ENCODE assay signal across 20 cellular contexts in genomic region chr1:205677152-205677551, GRCh38. TPM values are rescaled to one million over a fixed set of nuclear protein-coding genes. Genes with fewer than 3 reads are reported as not detected.
DNase-seq lines count a peak whose midpoint lies in the region; ATAC-seq, FAIRE-seq and TF ChIP-seq lines count a peak whose summit lies in the region.
"Had no signal": no experiment of that assay in that cellular context is flagged by ENCODE, and none has a peak within 500 bp of the region (broad histone marks: within the 10 kb centered on the region; RNA-seq: fewer than 3 reads in every experiment).

No MANE protein-coding gene starts in this region.

- TF ChIP-seq EP300 in K562 (IDR thresholded peaks at IDR 0.05; ENCODE audit: low read length) = no peak

- no peak overlapping the region for H3K27ac ChIP-seq in K562 (ENCODE audit: extremely low read depth, low read depth, low read length)
- H3K27ac ChIP-seq: brain microvascular endothelial cell, esophagus squamous epithelium had no signal

- peak; percentile 80 for DNase-seq in NCI-H2107 treated with DMSO at 0.1 percent for 48 hours (lab: John Stamatoyannopoulos, UW; ENCODE audit: unreplicated experiment)
- no peak for DNase-seq in NCI-H2107 (lab: John Stamatoyannopoulos, UW)
- DNase-seq in K562 (ENCODE audit: extremely low read depth in 1 of 4, low spot score in 3 of 4) = no peak
- peak; percentile 35 for DNase-seq in myocyte (ENCODE audit: low read depth)
- no peak for DNase-seq in type B pancreatic cell (ENCODE audit: extremely low spot score, unreplicated experiment)
- DNase-seq in HuH-7.5 (ENCODE audit: low spot score) = no peak
- DNase-seq in left cardiac atrium = no peak
- no peak for DNase-seq in activated gamma-delta T cell (lab: John Stamatoyannopoulos, UW)
- DNase-seq: activated CD4-positive, alpha-beta T cell treated with anti-CD3 and anti-CD28 coated beads for 48 hours; activated T-cell treated with anti-CD3 and anti-CD28 coated beads for 4 hours; brain microvascular endothelial cell; CD4-positive, alpha-beta T cell; DND-41; esophagus squamous epithelium; heart right ventricle; NCI-H1417 treated with DMSO at 0.1 percent for 48 hours; trophoblast cell had no signal

- H3K4me2 ChIP-seq in K562 (ENCODE audit: insufficient read depth, low read length) = no peak overlapping the region

- no peaks in the 10 kb centered on the region for H3K36me3 ChIP-seq in K562 (ENCODE audit: control insufficient read depth, insufficient read depth, low read length)
- H3K36me3 ChIP-seq: brain microvascular endothelial cell, esophagus squamous epithelium, heart right ventricle had no signal

- H3K79me2 ChIP-seq in K562 (ENCODE audit: control insufficient read depth, insufficient read depth, low read length) = no peaks in the 10 kb centered on the region

- peaks cover 37% of the 10 kb centered on the region for H3K4me1 Mint-ChIP-seq in type B pancreatic cell (ENCODE audit: unreplicated experiment)

- no TSS peak for BruUV-seq in K562 (replicated peaks; lab: Mats Ljungman, UMichigan)

- H3K4me1 ChIP-seq in K562 (replicated peaks in 1 of 2; ENCODE audit: control insufficient read depth in 2 of 2, insufficient read depth in 2 of 2, low read length in 2 of 2) = peaks cover 32 to 37% of the 10 kb centered on the region in 2 experiments

- no peak overlapping the region for H3K9ac ChIP-seq in K562 (ENCODE audit: insufficient read depth in 1 of 2, low read depth in 2 of 2, low read length in 2 of 2)

- 52% methylated on average over 5 of the region's 5 CpGs for WGBS in K562 (ENCODE audit: insufficient coverage, low coverage, missing lambda C conversion rate)

- in situ Hi-C loops in K562 (cut with MboI) = no loop called here

- no peak for TF ChIP-seq CTCF in K562 (IDR thresholded peaks at IDR 0.05 in 2 of 3, conservative IDR thresholded peaks at IDR 0.05 in 1 of 3; ENCODE audit: insufficient read depth in 2 of 3, low read depth in 1 of 3, low read length in 3 of 3)
- TF ChIP-seq CTCF in type B pancreatic cell (conservative IDR thresholded peaks at IDR 0.05) = no peak

- H2AFZ ChIP-seq in K562 (ENCODE audit: low read depth, low read length) = no peak overlapping the region

- peaks cover 8% of the 10 kb centered on the region for H3K27me3 Mint-ChIP-seq in type B pancreatic cell

- H3K9me3 Mint-ChIP-seq in type B pancreatic cell = no peaks in the 10 kb centered on the region
- H3K9me3 Mint-ChIP-seq: activated naive CD4-positive, alpha-beta T cell treated with anti-CD3 and anti-CD28 coated beads, Interleukin-2, amount 50 U/mL, for 72 hours; CD4-positive, alpha-beta T cell had no signal

- FAIRE-seq in K562 (lab: Jason Lieb, UNC) = no peak
- FAIRE-seq: A204.1, keratinocyte had no signal

- intact Hi-C loops in K562 (cut with micrococcal nuclease) (loop anchor here (10.0 kb wide), 1 partner anchor 428 kb away; no protein-coding TSS in a partner anchor), left cardiac atrium (cut with DNase I) (no loop called here)

- ATAC-seq in K562 (no peak), left cardiac atrium (no peak)
- ATAC-seq: activated naive CD4-positive, alpha-beta T cell treated with anti-CD3 and anti-CD28 coated beads, Interleukin-2, amount 50 U/mL, for 72 hours; heart right ventricle had no signal

- POLR2A ChIA-PET in K562 (lab: Yijun Ruan, JAX) = interaction anchor here (1.1 kb wide), 1 partner anchor 35 kb away, joined by 3 read pairs; no protein-coding TSS in a partner anchor

- no peaks in the 10 kb centered on the region for H3K9me3 ChIP-seq in K562 (replicated peaks; ENCODE audit: control insufficient read depth, insufficient read depth, low read depth, low read length)
- H3K9me3 ChIP-seq: esophagus squamous epithelium, heart right ventricle had no signal

- H4K20me1 ChIP-seq in K562 (replicated peaks; ENCODE audit: control insufficient read depth, insufficient read depth, low read length) = no peaks in the 10 kb centered on the region; the same call in none of the 2 replicates

- no peaks in the 10 kb centered on the region for H3K27me3 ChIP-seq in K562 (ENCODE audit: control insufficient read depth in 2 of 2, insufficient read depth in 2 of 2, low read length in 2 of 2)
- H3K27me3 ChIP-seq: brain microvascular endothelial cell, esophagus squamous epithelium had no signal

- no peaks in the 10 kb centered on the region for H3K36me3 Mint-ChIP-seq in type B pancreatic cell
- H3K36me3 Mint-ChIP-seq: activated naive CD4-positive, alpha-beta T cell treated with anti-CD3 and anti-CD28 coated beads, Interleukin-2, amount 50 U/mL, for 72 hours had no signal

- CTCF ChIA-PET in K562 (lab: Yijun Ruan, JAX; ENCODE audit: low intra/inter-chr PET ratio) = no interaction called here

- H3K9me1 ChIP-seq in K562 (ENCODE audit: control insufficient read depth, insufficient read depth, low read length) = no peaks in the 10 kb centered on the region

- peak overlapping the region; percentile 34 for H3K4me3 Mint-ChIP-seq in type B pancreatic cell
- H3K4me3 Mint-ChIP-seq: CD4-positive, alpha-beta T cell had no signal

- H3K27ac Mint-ChIP-seq in type B pancreatic cell = no peak overlapping the region
- H3K27ac Mint-ChIP-seq: activated naive CD4-positive, alpha-beta T cell treated with anti-CD3 and anti-CD28 coated beads, Interleukin-2, amount 50 U/mL, for 72 hours; CD4-positive, alpha-beta T cell had no signal

- H3K4me3 ChIP-seq in K562 = no peak overlapping the region
- H3K4me3 ChIP-seq: esophagus squamous epithelium, heart right ventricle had no signal

- no peak for TF ChIP-seq RAD21 in K562 (CRISPR knock-in tag; conservative IDR thresholded peaks at IDR 0.05 in 1 of 2, IDR thresholded peaks at IDR 0.05 in 1 of 2)

- TF ChIP-seq POLR2A in K562 (conservative IDR thresholded peaks at IDR 0.05) = no peak

TF ChIP-seq in K562, 482 proteins besides CTCF, POLR2A, EP300 and RAD21:
- TF ChIP-seq, protein P1, sequence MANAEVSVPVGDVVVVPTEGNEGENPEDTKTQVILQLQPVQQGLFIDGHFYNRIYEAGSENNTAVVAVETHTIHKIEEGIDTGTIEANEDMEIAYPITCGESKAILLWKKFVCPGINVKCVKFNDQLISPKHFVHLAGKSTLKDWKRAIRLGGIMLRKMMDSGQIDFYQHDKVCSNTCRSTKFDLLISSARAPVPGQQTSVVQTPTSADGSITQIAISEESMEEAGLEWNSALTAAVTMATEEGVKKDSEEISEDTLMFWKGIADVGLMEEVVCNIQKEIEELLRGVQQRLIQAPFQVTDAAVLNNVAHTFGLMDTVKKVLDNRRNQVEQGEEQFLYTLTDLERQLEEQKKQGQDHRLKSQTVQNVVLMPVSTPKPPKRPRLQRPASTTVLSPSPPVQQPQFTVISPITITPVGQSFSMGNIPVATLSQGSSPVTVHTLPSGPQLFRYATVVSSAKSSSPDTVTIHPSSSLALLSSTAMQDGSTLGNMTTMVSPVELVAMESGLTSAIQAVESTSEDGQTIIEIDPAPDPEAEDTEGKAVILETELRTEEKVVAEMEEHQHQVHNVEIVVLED (CRISPR knock-in tag; IDR thresholded peaks at IDR 0.05) = no peak
- 0 out of 2 replicates have a peak, but pooled peaks have one; percentile 19 for TF ChIP-seq BACH1 (tag; IDR thresholded peaks at IDR 0.05)

RNA-seq across cellular contexts. Expression of gene SLC45A3, which starts 3.2 kb away (rescaled TPM):
- total RNA-seq in K562 (2011; cell fraction: chromatin; rRNA removed; ENCODE audit: low replicate concordance) = 7.0 and 13.6 TPM in 2 replicates
- total RNA-seq in K562 (2011; cell fraction: nucleolus; rRNA removed) = 10.5 and 12.5 TPM in 2 replicates
- 8.7 and 12.1 TPM in 2 replicates for total RNA-seq in K562 (2011; cell fraction: nucleoplasm; rRNA removed)
- total RNA-seq in K562 (2014; rRNA removed) (1.5 and 2.8 TPM in 2 replicates), K562 (2014; rRNA removed; fragmentation: Illumina TruSeq; extraction: Trizol) (0.87 and 1.1 TPM in 2 replicates), K562 (2015; rRNA removed; fragmentation: Illumina TruSeq; extraction: Trizol) (0.60 and 0.83 TPM in 2 replicates), K562 (2021) (2.5 and 3.0 TPM in 2 replicates), myocyte (12.1 and 12.7 TPM in 2 replicates), type B pancreatic cell (ENCODE audit: low replicate concordance) (3.9 and 4.2 TPM in 2 replicates), left cardiac atrium (1 to 10 TPM; 1.3 to 3.3 TPM)
- polyA plus RNA-seq in K562 (2011; rRNA removed) (3.3 and 3.5 TPM in 2 replicates), K562 (2014; fragmentation: Illumina TruSeq; extraction: Trizol) (1.3 and 1.7 TPM in 2 replicates), K562 (2014; fragmentation: Nextera tagmentation; extraction: Ambion mirVana) (under 1 TPM; 0.06 to 0.10 TPM), K562 (2014; rRNA removed) (2.4 TPM in 2 replicates)
- polyA plus RNA-seq in K562 (2011; cell fraction: cytosol; rRNA removed) = 2.7 and 5.8 TPM in 2 replicates
- 11.2 and 15.9 TPM in 2 replicates for polyA plus RNA-seq in K562 (2011; cell fraction: nucleus; rRNA removed)
- polyA plus RNA-seq in K562 (2012) = 1.4 and 4.0 TPM in 2 replicates
- 0.84 and 1.5 TPM in 2 replicates for polyA minus RNA-seq in K562 (2011; rRNA and poly(A)+ RNA removed)
- 1.3 and 1.8 TPM in 2 replicates for polyA minus RNA-seq in K562 (2011; cell fraction: cytosol; rRNA and poly(A)+ RNA removed)
- 2.4 and 2.8 TPM in 2 replicates for polyA minus RNA-seq in K562 (2011; cell fraction: nucleus; rRNA and poly(A)+ RNA removed)
- polyA plus RNA-seq in myocyte (2012) = 2.4 TPM

RNA-seq across cellular contexts. Expression of gene ELK4, which starts 45.3 kb away (rescaled TPM):
- total RNA-seq in K562 (2011; cell fraction: chromatin; rRNA removed; ENCODE audit: low replicate concordance) = 16.6 and 43.3 TPM in 2 replicates
- total RNA-seq in K562 (2011; cell fraction: nucleolus; rRNA removed) = 7.7 and 10.5 TPM in 2 replicates
- total RNA-seq in K562 (2011; cell fraction: nucleoplasm; rRNA removed) = 22.9 and 45.5 TPM in 2 replicates
- total RNA-seq in K562 (2014; rRNA removed) = 4.2 and 7.4 TPM in 2 replicates
- total RNA-seq in K562 (2014; rRNA removed; fragmentation: Illumina TruSeq; extraction: Trizol) = 15.3 and 18.5 TPM in 2 replicates
- total RNA-seq in K562 (2015; rRNA removed; fragmentation: Illumina TruSeq; extraction: Trizol) = 12.4 and 13.8 TPM in 2 replicates
- total RNA-seq in K562 (2021) = 21.7 and 22.2 TPM in 2 replicates
- polyA plus RNA-seq in K562 (2011; rRNA removed) = 9.2 and 12.9 TPM in 2 replicates
- polyA plus RNA-seq in K562 (2011; cell fraction: cytosol; rRNA removed) = 2.3 and 6.5 TPM in 2 replicates
- 15.1 and 25.1 TPM in 2 replicates for polyA plus RNA-seq in K562 (2011; cell fraction: nucleus; rRNA removed)
- 5.2 and 7.9 TPM in 2 replicates for polyA plus RNA-seq in K562 (2012)
- polyA plus RNA-seq in K562 (2014; fragmentation: Illumina TruSeq; extraction: Trizol) = 8.9 and 12.9 TPM in 2 replicates
- polyA plus RNA-seq in K562 (2014; fragmentation: Nextera tagmentation; extraction: Ambion mirVana) = 1 to 10 TPM; 2.0 to 3.1 TPM
- polyA plus RNA-seq in K562 (2014; rRNA removed) = 7.0 and 7.3 TPM in 2 replicates
- 9.9 and 16.0 TPM in 2 replicates for polyA minus RNA-seq in K562 (2011; rRNA and poly(A)+ RNA removed)
- 5.3 and 11.2 TPM in 2 replicates for polyA minus RNA-seq in K562 (2011; cell fraction: cytosol; rRNA and poly(A)+ RNA removed)
- polyA minus RNA-seq in K562 (2011; cell fraction: nucleus; rRNA and poly(A)+ RNA removed) = 7.0 and 15.4 TPM in 2 replicates
- 18.1 and 19.0 TPM in 2 replicates for total RNA-seq in myocyte
- polyA plus RNA-seq in myocyte (2012) = 5.0 TPM
- total RNA-seq in type B pancreatic cell (ENCODE audit: low replicate concordance) = 20.9 and 27.6 TPM in 2 replicates
- 10 to 100 TPM; 36.3 to 39.1 TPM for total RNA-seq in left cardiac atrium

Comparison
In these comparisons a context has a peak if more than half of its experiments do, and no peak if none do; other contexts are left out.
1. DNase-seq: peak in NCI-H2107 treated with DMSO at 0.1 percent for 48 hours (single experiment) and myocyte (single experiment); none in NCI-H2107 (single experiment), K562 (0 of 4), type B pancreatic cell (single experiment), HuH-7.5 (single experiment), left cardiac atrium (single experiment) and activated gamma-delta T cell (single experiment).